ENCODE assay signal across 10 cellular contexts in genomic region chr15:80588801-80589200, GRCh38.
DNase-seq lines count a peak whose midpoint lies in the region; ATAC-seq and TF ChIP-seq lines count a peak whose summit lies in the region.
"Had no signal": no experiment of that assay in that cellular context is flagged by ENCODE, and none has a peak within 500 bp of the region (broad histone marks: within the 10 kb centered on the region; RNA-seq: fewer than 3 reads in every experiment).

No MANE protein-coding gene starts in this region.

- H3K79me2 ChIP-seq in GM23248 (ENCODE audit: insufficient read depth), result no peaks in the 10 kb centered on the region

- no peaks in the 10 kb centered on the region for H3K9me3 ChIP-seq in GM23248 (ENCODE audit: low read depth)

- H3F3A ChIP-seq in GM23248 (ENCODE audit: insufficient read depth), result peaks cover 19% of the 10 kb centered on the region

- peak overlapping the region; percentile 54 for H3K27ac ChIP-seq in GM23248

- H3K9me2 ChIP-seq in GM23248 (ENCODE audit: insufficient read depth), result no peaks in the 10 kb centered on the region

- TF ChIP-seq CTCF in epithelial cell of esophagus (IDR thresholded peaks at IDR 0.05; ENCODE audit: insufficient read depth, low read depth, low read length, missing control alignments), result no peak
- TF ChIP-seq CTCF in retinal pigment epithelial cell (conservative IDR thresholded peaks at IDR 0.05; ENCODE audit: low read depth, low read length), result no peak

- H3K4me1 ChIP-seq in GM23248 (ENCODE audit: insufficient read depth), result peaks cover 21% of the 10 kb centered on the region

- no peaks in the 10 kb centered on the region for H4K20me1 ChIP-seq in GM23248 (ENCODE audit: insufficient read depth)

- 0 out of 2 replicates have a peak overlapping the region, but pooled peaks have one; percentile 2 for H3K9ac ChIP-seq in GM23248

- H3K27me3 ChIP-seq in GM23248 (replicated peaks; ENCODE audit: insufficient read depth), result no peaks in the 10 kb centered on the region

- DNase-seq in GM23248 (peak; percentile 94), RKO (ENCODE audit: low spot score) (peak; percentile 76), epithelial cell of esophagus (ENCODE audit: low read depth) (peak; percentile 97), retinal pigment epithelial cell (ENCODE audit: low read depth) (peak; percentile 35), Kasumi-1 (lab: John Stamatoyannopoulos, UW) (no peak), NCI-H524 (lab: John Stamatoyannopoulos, UW) (no peak)
- DNase-seq: activated T-cell treated with anti-CD3 and anti-CD28 coated beads, Interleukin-2, amount 50 U/mL, for 1 hour; NCI-H2227 treated with DMSO at 0.1 percent for 48 hours; stimulated activated naive B cell treated with anti-CD40 and anti-IgM and Interleukin-4, amounts not matched to agents 10 μg/mL and 1 μg/mL and 100 μg/mL, for 72 hours had no signal

- in situ Hi-C loops in GM23248 (cut with MboI), result no loop called here

- 19 to 22% methylated on average over 6 of the region's 6 CpGs for WGBS in GM23248 (ENCODE audit: low coverage in 1 of 2, low lambda C conversion rate in 2 of 2, missing lambda C conversion rate in 2 of 2), 2 experiments

- no peak for ATAC-seq in GM21528 (IDR thresholded peaks at IDR 0.05; ENCODE audit: low FRiP score, unreplicated experiment)
- ATAC-seq: stimulated activated naive B cell treated with anti-CD40 and anti-IgM and Interleukin-4, amounts not matched to agents 10 μg/mL and 1 μg/mL and 100 μg/mL, for 72 hours had no signal

- H3K4me2 ChIP-seq in GM23248 (ENCODE audit: unreplicated experiment), result peak overlapping the region; percentile 15

- H3K4me3 ChIP-seq in GM23248 (no peak overlapping the region), epithelial cell of esophagus (ENCODE audit: low read length) (no peak overlapping the region), retinal pigment epithelial cell (ENCODE audit: low read length) (no peak overlapping the region)

- peaks cover 3% of the 10 kb centered on the region for H3K36me3 ChIP-seq in GM23248 (ENCODE audit: low read depth)

- H2AFZ ChIP-seq in GM23248, result no peak overlapping the region

Comparison
In these comparisons a context has a peak if more than half of its experiments do, and no peak if none do; other contexts are left out.
1. DNase-seq: peak in GM23248 (single experiment), RKO (single experiment), epithelial cell of esophagus (single experiment) and retinal pigment epithelial cell (single experiment); none in Kasumi-1 (0 of 2) and NCI-H524 (0 of 2).